2 cellular contexts compared by ENCODE assay signal in genomic region chr1:66302184-66302742, GRCh38.
A peak's percentile ranks its signal among the peaks of the same experiment; 100 is the strongest.
TF ChIP-seq lines count a peak whose summit lies in the region.

No MANE protein-coding gene starts in this region.

TF ChIP-seq in HCT116, 20 proteins besides CTCF, POLR2A, EP300 and RAD21:
- TF ChIP-seq SRF (IDR thresholded peaks at IDR 0.05; ENCODE audit: low read depth), result no peak
- peak; percentile 64; the same call in 1 of the 2 replicates for TF ChIP-seq JUND (IDR thresholded peaks at IDR 0.05)
- no peak for TF ChIP-seq EZH2 (IDR thresholded peaks at IDR 0.05)
- no peak for TF ChIP-seq ZBTB33 (IDR thresholded peaks at IDR 0.05; ENCODE audit: extremely low read depth, insufficient replicate concordance, low read length)
- peak; percentile 37; the same call in 1 of the 2 replicates for TF ChIP-seq POLR2AphosphoS5 (IDR thresholded peaks at IDR 0.05; ENCODE audit: low read depth, low read length)
- TF ChIP-seq TCF7L2 (IDR thresholded peaks at IDR 0.05; ENCODE audit: borderline replicate concordance, extremely low read depth, insufficient read depth, insufficient read length), result no peak
- TF ChIP-seq REST (IDR thresholded peaks at IDR 0.05; ENCODE audit: low read depth), result no peak
- peak; percentile 55; the same call in 1 of the 2 replicates for TF ChIP-seq CEBPB (IDR thresholded peaks at IDR 0.05; ENCODE audit: low read depth)
- no peak for TF ChIP-seq ELF1 (IDR thresholded peaks at IDR 0.05; ENCODE audit: borderline replicate concordance, low read depth)
- TF ChIP-seq SP1 (IDR thresholded peaks at IDR 0.05; ENCODE audit: low read depth), result peak; percentile 71
TF ChIP-seq in HCT116: peak in this region for 4.

TF ChIP-seq in GM12891, 5 proteins besides CTCF, POLR2A, EP300 and RAD21:
- no peak for TF ChIP-seq POU2F2 (IDR thresholded peaks at IDR 0.05; ENCODE audit: low read depth, low read length)
- TF ChIP-seq POLR2AphosphoS5 (IDR thresholded peaks at IDR 0.05; ENCODE audit: low read depth, low read length), result no peak
- TF ChIP-seq PAX5 (IDR thresholded peaks at IDR 0.05; ENCODE audit: insufficient read depth, low read length, severe bottlenecking), result no peak
- TF ChIP-seq SPI1 (IDR thresholded peaks at IDR 0.05; ENCODE audit: low read depth, low read length), result no peak
- TF ChIP-seq TAF1 (IDR thresholded peaks at IDR 0.05; ENCODE audit: low read depth, low read length), result no peak
